Comparison of ENCODE assay signal across 24 cellular contexts in the genomic region with DNA sequence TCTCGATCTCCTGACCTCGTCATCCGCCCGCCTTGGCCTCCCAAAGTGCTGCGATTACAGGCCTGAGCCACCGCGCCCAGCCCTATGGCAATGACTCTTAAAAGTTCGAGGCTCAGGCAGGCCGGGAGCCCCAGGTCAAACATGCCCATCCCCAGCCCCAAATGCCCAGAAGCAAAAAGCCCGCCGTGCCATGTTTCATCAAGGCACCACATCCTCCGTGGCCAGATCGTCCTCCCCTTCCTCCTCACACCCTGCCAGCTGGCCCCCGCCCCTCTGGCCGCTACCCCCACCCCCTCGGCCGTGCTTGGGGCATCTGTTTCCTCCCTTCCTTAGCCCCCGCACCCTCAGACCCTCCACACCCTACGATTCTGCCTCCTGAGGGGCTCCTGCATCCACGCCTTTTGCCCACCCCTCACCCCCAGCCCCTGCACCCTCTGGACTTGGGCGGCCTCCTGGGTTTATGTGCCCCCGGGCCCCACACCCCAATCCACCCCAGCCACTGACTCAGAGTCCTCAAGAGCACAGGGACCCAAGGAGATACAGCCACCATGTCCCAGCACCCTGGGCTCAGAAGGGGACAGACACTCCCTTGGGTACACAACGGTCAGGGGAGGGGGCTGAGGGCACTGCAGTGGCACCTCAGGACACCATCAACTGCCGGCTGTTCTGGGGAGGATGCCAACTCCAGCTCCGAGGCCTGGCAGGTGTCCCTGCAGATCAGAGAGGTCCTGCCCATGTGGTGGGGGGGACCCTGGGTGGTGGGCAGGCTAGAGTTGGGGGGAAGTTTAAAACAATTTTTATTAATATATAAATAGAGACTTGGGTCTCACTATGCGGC. TPM values are rescaled to one million over a fixed set of nuclear protein-coding genes. Genes with fewer than 3 reads are reported as not detected.
DNase-seq lines count a peak whose midpoint lies in the region; ATAC-seq, FAIRE-seq and TF ChIP-seq lines count a peak whose summit lies in the region.
"Had no signal": no experiment of that assay in that cellular context is flagged by ENCODE, and none has a peak within 500 bp of the region (broad histone marks: within the 10 kb centered on the region; RNA-seq: fewer than 3 reads in every experiment).

No MANE protein-coding gene starts in this region.

- H3K4ac ChIP-seq in IMR-90 (ENCODE audit: low read depth, low read length), result no peak overlapping the region

- no peak overlapping the region for H2AK9ac ChIP-seq in IMR-90 (replicated peaks; ENCODE audit: low read depth, low read length, poor library complexity)

- no peak overlapping the region for H2BK120ac ChIP-seq in IMR-90 (ENCODE audit: low read depth, low read length)

- TF ChIP-seq RAD21 in SK-N-SH (IDR thresholded peaks at IDR 0.05; ENCODE audit: low read length), result no peak
- no peak for TF ChIP-seq RAD21 in IMR-90 (IDR thresholded peaks at IDR 0.05; ENCODE audit: low read length)

- no peak overlapping the region for H3K27ac Mint-ChIP-seq in activated naive CD4-positive, alpha-beta T cell treated with anti-CD3 and anti-CD28 coated beads, Interleukin-2, amount 50 U/mL, for 72 hours
- H3K27ac Mint-ChIP-seq: CD4-positive, alpha-beta memory T cell had no signal

- H3K4me1 ChIP-seq in SK-N-SH (ENCODE audit: control insufficient read depth in 1 of 2, insufficient read depth in 2 of 2, low read depth in 1 of 2, low read length in 1 of 2), result peaks cover 0 to 2% of the 10 kb centered on the region in 2 experiments; a peak in 1 of 4 replicates
- H3K4me1 ChIP-seq in IMR-90 (ENCODE audit: control insufficient read depth, insufficient read depth, low read length), result no peaks in the 10 kb centered on the region
- H3K4me1 ChIP-seq in endothelial cell of umbilical vein (ENCODE audit: control insufficient read depth, extremely low read depth, insufficient read depth, low read length), result no peaks in the 10 kb centered on the region
- no peaks in the 10 kb centered on the region for H3K4me1 ChIP-seq in osteoblast (ENCODE audit: insufficient read depth, low read length)
- H3K4me1 ChIP-seq: BE2C had no signal

- in situ Hi-C loops in IMR-90 (cut with MboI; ENCODE audit: low sequenced_read_pairs), result no loop called here

- no peak overlapping the region for H2BK15ac ChIP-seq in IMR-90 (ENCODE audit: low read depth, low read length)

- H3K4me2 ChIP-seq in SK-N-SH (no peak overlapping the region), IMR-90 (ENCODE audit: low read depth, low read length) (no peak overlapping the region), endothelial cell of umbilical vein (ENCODE audit: insufficient read depth, low read length) (no peak overlapping the region), osteoblast (ENCODE audit: insufficient read depth, low read length) (no peak overlapping the region)

- H2BK5ac ChIP-seq in IMR-90 (ENCODE audit: low read depth, low read length, poor library complexity, severe bottlenecking), result no peak overlapping the region

- peaks cover 28 to 30% of the 10 kb centered on the region in 2 experiments for H3K36me3 ChIP-seq in SK-N-SH (replicated peaks in 1 of 2; ENCODE audit: control insufficient read depth in 1 of 2, insufficient read depth in 2 of 2, low read length in 1 of 2)
- peaks cover 33% of the 10 kb centered on the region for H3K36me3 ChIP-seq in IMR-90 (ENCODE audit: control insufficient read depth, insufficient read depth, low read length)
- peaks cover 13 to 29% of the 10 kb centered on the region in 2 experiments for H3K36me3 ChIP-seq in endothelial cell of umbilical vein (ENCODE audit: control insufficient read depth in 2 of 2, extremely low read depth in 1 of 2, insufficient read depth in 2 of 2, low read length in 2 of 2)
- peaks cover 30% of the 10 kb centered on the region for H3K36me3 ChIP-seq in osteoblast (ENCODE audit: insufficient read depth, low read length)

- WGBS in SK-N-SH (ENCODE audit: low lambda C conversion rate), result 66% methylated on average over 24 of the region's 26 CpGs
- WGBS in IMR-90 (ENCODE audit: extremely low coverage in 2 of 2, insufficient read length in 1 of 2), 2 experiments, result 77% methylated on average over 10 of the region's 26 CpGs; no CpG with 5 or more reads in 1 of the 2 experiments

- peaks cover 6% of the 10 kb centered on the region; the same call in 1 of the 2 replicates for H3K9me1 ChIP-seq in IMR-90 (ENCODE audit: insufficient read depth, low read length)
- H3K9me1 ChIP-seq in endothelial cell of umbilical vein (replicated peaks; ENCODE audit: control insufficient read depth, extremely low read depth, insufficient read depth, low read length), result no peaks in the 10 kb centered on the region

- H3K14ac ChIP-seq in IMR-90 (replicated peaks; ENCODE audit: low read depth, low read length), result no peak overlapping the region

- no peak for TF ChIP-seq EP300 in SK-N-SH (IDR thresholded peaks at IDR 0.05; ENCODE audit: borderline replicate concordance in 1 of 2, low read depth in 1 of 2, low read length in 1 of 2)

- dilution Hi-C loops in IMR-90 (cut with HindIII; ENCODE audit: low sequenced_read_pairs, unreplicated experiment), result no loop called here
- dilution Hi-C loops in endothelial cell of umbilical vein (cut with MboI; ENCODE audit: extremely low pct_ligation_motif_present, low sequenced_read_pairs), result no loop called here

- peaks cover 5 to 45% of the 10 kb centered on the region in 2 experiments; a peak in 3 of 4 replicates for H3K79me1 ChIP-seq in IMR-90 (ENCODE audit: low read depth in 1 of 2, low read length in 2 of 2)

- ATAC-seq in SK-N-SH treated with all-trans-retinoic acid at 6 μM for 48 hours, result peak; percentile 1; the same call in 2 of the 3 replicates
- no peak for ATAC-seq in IMR-90 (ENCODE audit: low read depth)
- ATAC-seq in activated naive CD4-positive, alpha-beta T cell treated with anti-CD3 and anti-CD28 coated beads, Interleukin-2, amount 50 U/mL, for 72 hours, result no peak
- ATAC-seq in HG02885 (IDR thresholded peaks at IDR 0.05; ENCODE audit: poor library complexity, unreplicated experiment), result no peak

- CTCF ChIA-PET in SK-N-SH (lab: Yijun Ruan, JAX), result interaction anchor here (0.7 to 3.8 kb wide), 3 partner anchors 26 to 187 kb away, joined by 3 to 18 read pairs (median 3); no protein-coding TSS in a partner anchor
- CTCF ChIA-PET in IMR-90 (lab: Yijun Ruan, JAX), result no interaction called here
- CTCF ChIA-PET in endothelial cell of umbilical vein (lab: Charles Lee), result interaction anchor here (0.9 to 4.0 kb wide), 2 partner anchors 19 to 176 kb away, joined by 3 to 20 read pairs; partner anchors contain the start of gene CTRB2

- no peaks in the 10 kb centered on the region for H3K9me3 Mint-ChIP-seq in activated naive CD4-positive, alpha-beta T cell treated with anti-CD3 and anti-CD28 coated beads, Interleukin-2, amount 50 U/mL, for 72 hours
- H3K9me3 Mint-ChIP-seq: CD4-positive, alpha-beta memory T cell had no signal

- H3K79me2 ChIP-seq in SK-N-SH (ENCODE audit: insufficient read depth), result peaks cover 17% of the 10 kb centered on the region; the same call in 1 of the 2 replicates
- peaks cover 4% of the 10 kb centered on the region for H3K79me2 ChIP-seq in endothelial cell of umbilical vein (ENCODE audit: control insufficient read depth, insufficient read depth, low read length)
- peaks cover 16% of the 10 kb centered on the region for H3K79me2 ChIP-seq in osteoblast (ENCODE audit: insufficient read depth, low read length)

- TF ChIP-seq POLR2A in IMR-90 (IDR thresholded peaks at IDR 0.05; ENCODE audit: low read depth, low read length) (no peak), endothelial cell of umbilical vein (IDR thresholded peaks at IDR 0.05; ENCODE audit: low read depth, low read length) (peak; percentile 15)

- H3K9ac ChIP-seq in SK-N-SH (no peak overlapping the region), IMR-90 (ENCODE audit: low read depth, low read length) (no peak overlapping the region), endothelial cell of umbilical vein (replicated peaks; ENCODE audit: extremely low read depth, insufficient read depth, low read length) (no peak overlapping the region)

- DNase-seq in SK-N-SH (no peak), IMR-90 (no peak), endothelial cell of umbilical vein (ENCODE audit: low read depth, low spot score) (peak; percentile 25), osteoblast (ENCODE audit: insufficient read length, low spot score, missing footprints) (peak; percentile 87), RPMI8226 (no peak)
- no peak for DNase-seq in activated naive CD4-positive, alpha-beta T cell treated with anti-CD3 and anti-CD28 coated beads, Interleukin-2, amount 50 U/mL, for 72 hours (ENCODE audit: low spot score in 2 of 2)
- DNase-seq: BE2C; CD4-positive, alpha-beta memory T cell; MV-4-11; NCI-H1417; NCI-H1930; NCI-H2171; NCI-H446; NCI-H69; PC-3; SIG-M5 had no signal

- H3K56ac ChIP-seq in IMR-90 (ENCODE audit: extremely low read depth, insufficient read depth, low read length), result no peak overlapping the region

- TF ChIP-seq CTCF in SK-N-SH (IDR thresholded peaks at IDR 0.05) (no peak), IMR-90 (conservative IDR thresholded peaks at IDR 0.05; ENCODE audit: low read depth, low read length) (no peak), endothelial cell of umbilical vein (IDR thresholded peaks at IDR 0.05; ENCODE audit: extremely low read depth in 1 of 2, insufficient read depth in 1 of 2, low read depth in 1 of 2, low read length in 2 of 2) (no peak), osteoblast (IDR thresholded peaks at IDR 0.05; ENCODE audit: extremely low read depth, low read depth, low read length) (no peak)

- intact Hi-C loops in IMR-90 (cut with micrococcal nuclease), result loop anchor here (2.0 kb wide), 1 partner anchor 19 kb away; the partner anchor contains the start of gene CTRB2
- intact Hi-C loops in endothelial cell of umbilical vein (cut with micrococcal nuclease), result loop anchor here (2.0 kb wide), 1 partner anchor 19 kb away; the partner anchor contains the start of gene CTRB2

- H2BK20ac ChIP-seq in IMR-90 (ENCODE audit: low read depth, low read length), result no peak overlapping the region

- H2AFZ ChIP-seq in SK-N-SH (ENCODE audit: low read depth) (no peak overlapping the region), IMR-90 (replicated peaks; ENCODE audit: low read length, poor library complexity) (peak overlapping the region; percentile 67), endothelial cell of umbilical vein (ENCODE audit: low read depth, low read length) (no peak overlapping the region), osteoblast (ENCODE audit: low read length) (no peak overlapping the region)

- no peak overlapping the region for H3K4me3 ChIP-seq in SK-N-SH (ENCODE audit: low read depth in 2 of 2, low read length in 1 of 2)
- no peak overlapping the region for H3K4me3 ChIP-seq in IMR-90 (ENCODE audit: insufficient read depth, low read depth, low read length)
- no peak overlapping the region for H3K4me3 ChIP-seq in endothelial cell of umbilical vein (replicated peaks in 1 of 3; ENCODE audit: insufficient read depth in 1 of 3, low read depth in 1 of 3, low read length in 3 of 3)
- no peak overlapping the region for H3K4me3 ChIP-seq in osteoblast (ENCODE audit: insufficient read depth, low read length)
- H3K4me3 ChIP-seq: K562 had no signal

- H4K5ac ChIP-seq in IMR-90 (ENCODE audit: low read depth, low read length), result no peak overlapping the region

- H4K20me1 ChIP-seq in SK-N-SH (ENCODE audit: insufficient read depth) (peaks cover 43% of the 10 kb centered on the region), IMR-90 (ENCODE audit: insufficient read depth, low read length) (peaks cover 63% of the 10 kb centered on the region), endothelial cell of umbilical vein (replicated peaks; ENCODE audit: control insufficient read depth, extremely low read depth, insufficient read depth, low read length) (no peaks in the 10 kb centered on the region), osteoblast (ENCODE audit: insufficient read depth, low read length) (peaks cover 48% of the 10 kb centered on the region)

- H3K9me3 ChIP-seq in SK-N-SH (no peaks in the 10 kb centered on the region), IMR-90 (ENCODE audit: control insufficient read depth, insufficient read depth, low read length) (no peaks in the 10 kb centered on the region), endothelial cell of umbilical vein (replicated peaks; ENCODE audit: control insufficient read depth, insufficient read depth, low read length) (no peaks in the 10 kb centered on the region), osteoblast (ENCODE audit: low read depth, low read length) (no peaks in the 10 kb centered on the region)
- H3K9me3 ChIP-seq: BE2C had no signal

- no peak overlapping the region for H3K23ac ChIP-seq in IMR-90 (ENCODE audit: low read depth, low read length)

- no peak overlapping the region for H4K91ac ChIP-seq in IMR-90 (ENCODE audit: insufficient read depth, low read depth, low read length)

- no peaks in the 10 kb centered on the region for H3K36me3 Mint-ChIP-seq in activated naive CD4-positive, alpha-beta T cell treated with anti-CD3 and anti-CD28 coated beads, Interleukin-2, amount 50 U/mL, for 72 hours
- H3K36me3 Mint-ChIP-seq: CD4-positive, alpha-beta memory T cell had no signal

- POLR2A ChIA-PET in SK-N-SH (lab: Yijun Ruan, JAX) (no interaction called here), IMR-90 (lab: Charles Lee; ENCODE audit: unreplicated experiment) (no interaction called here), endothelial cell of umbilical vein (lab: Charles Lee) (interaction anchor here (0.6 to 1.7 kb wide), 3 partner anchors 8 to 472 kb away, joined by 3 to 5 read pairs (median 4); partner anchors contain the start of gene CTRB2)

- peaks cover 25% of the 10 kb centered on the region for H3F3A ChIP-seq in SK-N-SH (replicated peaks; ENCODE audit: insufficient read depth)

- BruUV-seq in IMR-90 (replicated peaks; lab: Mats Ljungman, UMichigan) (no TSS peak), endothelial cell of umbilical vein (replicated peaks; lab: Mats Ljungman, UMichigan) (no TSS peak)

- no peak overlapping the region for H4K8ac ChIP-seq in IMR-90 (ENCODE audit: low read depth in 2 of 2, low read length in 2 of 2)

- H3K9me2 ChIP-seq in SK-N-SH, result no peaks in the 10 kb centered on the region

- no peak overlapping the region for H2AK5ac ChIP-seq in IMR-90 (ENCODE audit: low read depth, low read length)

- no peak for FAIRE-seq in endothelial cell of umbilical vein (lab: Jason Lieb, UNC)
- FAIRE-seq: GM19239, H54, K562 had no signal

- H3K27me3 ChIP-seq in SK-N-SH (ENCODE audit: insufficient read depth), result no peaks in the 10 kb centered on the region
- H3K27me3 ChIP-seq in IMR-90 (ENCODE audit: control insufficient read depth, insufficient read depth, low read length), result no peaks in the 10 kb centered on the region
- H3K27me3 ChIP-seq in endothelial cell of umbilical vein (ENCODE audit: control insufficient read depth in 2 of 2, insufficient read depth in 2 of 2, low read length in 2 of 2), result no peaks in the 10 kb centered on the region
- peaks cover 4% of the 10 kb centered on the region for H3K27me3 ChIP-seq in osteoblast (ENCODE audit: insufficient read depth, low read length)

- H3K27ac ChIP-seq in SK-N-SH (ENCODE audit: low read depth in 2 of 2, low read length in 1 of 2) (no peak overlapping the region), IMR-90 (ENCODE audit: insufficient read depth, low read length) (no peak overlapping the region), endothelial cell of umbilical vein (ENCODE audit: insufficient read depth, low read depth, low read length) (no peak overlapping the region), osteoblast (ENCODE audit: low read depth, low read length) (no peak overlapping the region)
- H3K27ac ChIP-seq: 22Rv1, HL-60 had no signal

- no peak overlapping the region for H3K18ac ChIP-seq in IMR-90 (ENCODE audit: low read depth, low read length)

RNA-seq across cellular contexts. Expression of gene CTRB1, which starts 7.1 kb away (rescaled TPM):
- polyA plus RNA-seq in SK-N-SH (2012; rRNA removed) (not detected in 2 replicates), IMR-90 (2012; rRNA removed) (not detected in 2 replicates), endothelial cell of umbilical vein (not detected in 2 replicates)
- not detected in 2 replicates for polyA plus RNA-seq in SK-N-SH (2012; cell fraction: cytosol; rRNA removed)
- not detected in 2 replicates for polyA plus RNA-seq in SK-N-SH (2012; cell fraction: nucleus; rRNA removed)
- total RNA-seq in IMR-90 (2012; rRNA removed) (not detected in 2 replicates), endothelial cell of umbilical vein (not detected in 2 replicates), osteoblast (not detected in 2 replicates)
- polyA plus RNA-seq in IMR-90 (2012; cell fraction: cytosol; rRNA removed), result not detected in 2 replicates
- not detected in 2 replicates for polyA plus RNA-seq in IMR-90 (2012; cell fraction: nucleus; rRNA removed; ENCODE audit: low replicate concordance)
- not detected in 2 replicates for polyA plus RNA-seq in endothelial cell of umbilical vein (2011; cell fraction: cytosol; rRNA removed)
- not detected in 2 replicates for polyA plus RNA-seq in endothelial cell of umbilical vein (2011; cell fraction: nucleus; rRNA removed)
- polyA plus RNA-seq in endothelial cell of umbilical vein (2012), result 0.41 TPM in 1 of 2 replicates, not detected in the other
- not detected in 2 replicates for polyA minus RNA-seq in endothelial cell of umbilical vein
- not detected for polyA minus RNA-seq in endothelial cell of umbilical vein (2011; cell fraction: cytosol; rRNA and poly(A)+ RNA removed)
- polyA minus RNA-seq in endothelial cell of umbilical vein (2011; cell fraction: nucleus; rRNA and poly(A)+ RNA removed), result not detected in 2 replicates
- total RNA-seq in activated naive CD4-positive, alpha-beta T cell treated with anti-CD3 and anti-CD28 coated beads, Interleukin-2, amount 50 U/mL, for 72 hours, result not detected
- total RNA-seq: CD4-positive, alpha-beta memory T cell; PC-3 had no signal
- polyA plus RNA-seq: AG04450; CD4-positive, alpha-beta memory T cell; K562 had no signal

RNA-seq across cellular contexts. Expression of gene CTRB2, which starts 18.9 kb away (rescaled TPM):
- polyA plus RNA-seq in SK-N-SH (2012; rRNA removed) (not detected in 2 replicates), IMR-90 (2012; rRNA removed) (not detected in 2 replicates), endothelial cell of umbilical vein (not detected in 2 replicates)
- polyA plus RNA-seq in SK-N-SH (2012; cell fraction: cytosol; rRNA removed), result not detected in 2 replicates
- 0.04 TPM in 1 of 2 replicates, not detected in the other for polyA plus RNA-seq in SK-N-SH (2012; cell fraction: nucleus; rRNA removed)
- total RNA-seq in IMR-90 (2012; rRNA removed) (not detected in 2 replicates), endothelial cell of umbilical vein (not detected in 2 replicates), osteoblast (not detected in 2 replicates)
- polyA plus RNA-seq in IMR-90 (2012; cell fraction: cytosol; rRNA removed), result not detected in 2 replicates
- 0.09 TPM in 1 of 2 replicates, not detected in the other for polyA plus RNA-seq in IMR-90 (2012; cell fraction: nucleus; rRNA removed; ENCODE audit: low replicate concordance)
- not detected in 2 replicates for polyA plus RNA-seq in endothelial cell of umbilical vein (2011; cell fraction: cytosol; rRNA removed)
- polyA plus RNA-seq in endothelial cell of umbilical vein (2011; cell fraction: nucleus; rRNA removed), result not detected in 2 replicates
- 0.15 and 0.16 TPM in 2 replicates for polyA plus RNA-seq in endothelial cell of umbilical vein (2012)
- not detected in 2 replicates for polyA minus RNA-seq in endothelial cell of umbilical vein
- not detected for polyA minus RNA-seq in endothelial cell of umbilical vein (2011; cell fraction: cytosol; rRNA and poly(A)+ RNA removed)
- polyA minus RNA-seq in endothelial cell of umbilical vein (2011; cell fraction: nucleus; rRNA and poly(A)+ RNA removed), result not detected in 2 replicates
- not detected for total RNA-seq in activated naive CD4-positive, alpha-beta T cell treated with anti-CD3 and anti-CD28 coated beads, Interleukin-2, amount 50 U/mL, for 72 hours
- total RNA-seq: CD4-positive, alpha-beta memory T cell; PC-3 had no signal
- polyA plus RNA-seq: AG04450; CD4-positive, alpha-beta memory T cell; K562 had no signal

RNA-seq across cellular contexts. Expression of gene BCAR1, which starts 25.5 kb away (rescaled TPM):
- polyA plus RNA-seq in SK-N-SH (2012; rRNA removed), result 29.2 and 45.1 TPM in 2 replicates
- 18.4 and 30.6 TPM in 2 replicates for polyA plus RNA-seq in SK-N-SH (2012; cell fraction: cytosol; rRNA removed)
- 120 and 189 TPM in 2 replicates for polyA plus RNA-seq in SK-N-SH (2012; cell fraction: nucleus; rRNA removed)
- total RNA-seq in IMR-90 (2012; rRNA removed), result 17.8 and 18.1 TPM in 2 replicates
- 99.4 and 127 TPM in 2 replicates for polyA plus RNA-seq in IMR-90 (2012; rRNA removed)
- polyA plus RNA-seq in IMR-90 (2012; cell fraction: cytosol; rRNA removed), result 84.8 and 140 TPM in 2 replicates
- polyA plus RNA-seq in IMR-90 (2012; cell fraction: nucleus; rRNA removed; ENCODE audit: low replicate concordance), result 214 and 473 TPM in 2 replicates
- 237 and 267 TPM in 2 replicates for total RNA-seq in endothelial cell of umbilical vein
- 171 and 198 TPM in 2 replicates for polyA plus RNA-seq in endothelial cell of umbilical vein
- polyA plus RNA-seq in endothelial cell of umbilical vein (2011; cell fraction: cytosol; rRNA removed), result 110 and 135 TPM in 2 replicates
- 257 and 307 TPM in 2 replicates for polyA plus RNA-seq in endothelial cell of umbilical vein (2011; cell fraction: nucleus; rRNA removed)
- polyA plus RNA-seq in endothelial cell of umbilical vein (2012), result 194 and 202 TPM in 2 replicates
- polyA minus RNA-seq in endothelial cell of umbilical vein, result 91.9 and 139 TPM in 2 replicates
- 24.9 TPM for polyA minus RNA-seq in endothelial cell of umbilical vein (2011; cell fraction: cytosol; rRNA and poly(A)+ RNA removed)
- polyA minus RNA-seq in endothelial cell of umbilical vein (2011; cell fraction: nucleus; rRNA and poly(A)+ RNA removed), result 131 and 267 TPM in 2 replicates
- total RNA-seq in osteoblast, result 66.9 and 75.3 TPM in 2 replicates
- under 1 TPM; 0.16 to 0.71 TPM for total RNA-seq in activated naive CD4-positive, alpha-beta T cell treated with anti-CD3 and anti-CD28 coated beads, Interleukin-2, amount 50 U/mL, for 72 hours

Comparison
In these comparisons a context has a peak if more than half of its experiments do, and no peak if none do; other contexts are left out.
1. DNase-seq: peak in endothelial cell of umbilical vein (single experiment) and osteoblast (single experiment); none in SK-N-SH (single experiment), IMR-90 (single experiment), RPMI8226 (single experiment) and activated naive CD4-positive, alpha-beta T cell treated with anti-CD3 and anti-CD28 coated beads, Interleukin-2, amount 50 U/mL, for 72 hours (0 of 2).
2. RNA of gene BCAR1, which starts 25.5 kb away (total RNA-seq): 237 to 267 TPM in endothelial cell of umbilical vein, 66.9 to 75.3 TPM in osteoblast and 17.8 to 18.1 TPM in IMR-90; 0.16 to 0.71 TPM in activated naive CD4-positive, alpha-beta T cell treated with anti-CD3 and anti-CD28 coated beads, Interleukin-2, amount 50 U/mL, for 72 hours; every median in the first group is over 10 times any median in the second.